Comparison of ENCODE assay signal across 24 cellular contexts in the genomic region with DNA sequence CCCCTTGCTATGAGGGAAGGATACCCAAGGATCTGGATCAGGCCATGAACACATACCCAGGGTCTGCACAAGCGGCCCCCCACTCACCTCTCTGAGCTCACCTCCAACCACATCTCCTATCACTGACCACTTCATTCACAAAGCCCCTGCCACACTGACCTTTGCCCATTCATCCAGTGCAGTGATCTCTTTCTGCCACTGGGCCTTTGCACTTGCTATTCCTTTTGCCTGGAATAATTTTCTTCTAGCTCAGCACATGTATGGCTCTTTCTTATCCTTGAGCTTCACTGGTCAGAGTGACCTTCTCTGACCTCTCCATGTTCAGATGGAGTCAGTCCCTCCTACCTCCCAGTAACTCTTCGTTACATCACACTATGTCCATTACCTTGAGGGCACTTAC. TPM values are rescaled to one million over a fixed set of nuclear protein-coding genes. Genes with fewer than 3 reads are reported as not detected.
DNase-seq lines count a peak whose midpoint lies in the region; ATAC-seq, FAIRE-seq and TF ChIP-seq lines count a peak whose summit lies in the region.
"Had no signal": no experiment of that assay in that cellular context is flagged by ENCODE, and none has a peak within 500 bp of the region (broad histone marks: within the 10 kb centered on the region; RNA-seq: fewer than 3 reads in every experiment).

No MANE protein-coding gene starts in this region.

- H3K9ac ChIP-seq in K562 (ENCODE audit: insufficient read depth in 1 of 2, low read depth in 2 of 2, low read length in 2 of 2): no peak overlapping the region

- H3K9me3 ChIP-seq in HEK293 (ENCODE audit: control insufficient read depth, insufficient read depth, low read depth, low read length) (no peaks in the 10 kb centered on the region; the same call in 1 of the 2 replicates), K562 (replicated peaks; ENCODE audit: control insufficient read depth, insufficient read depth, low read depth, low read length) (no peaks in the 10 kb centered on the region)

- TF ChIP-seq RAD21 in K562 (CRISPR knock-in tag; conservative IDR thresholded peaks at IDR 0.05 in 1 of 2, IDR thresholded peaks at IDR 0.05 in 1 of 2): no peak

- no peak overlapping the region for H3K4me3 Mint-ChIP-seq in osteocyte (ENCODE audit: unreplicated experiment)
- H3K4me3 Mint-ChIP-seq in activated CD4-positive, alpha-beta T cell treated with anti-CD3 and anti-CD28 coated beads, Interleukin-2, amount 10 ng/mL, durations not matched to agents 7 days and 5 days: no peak overlapping the region
- H3K4me3 Mint-ChIP-seq: CD4-positive, alpha-beta memory T cell had no signal

- no peak for TF ChIP-seq CTCF in HEK293 (tag by site-specific recombination; IDR thresholded peaks at IDR 0.05)
- TF ChIP-seq CTCF in K562 (IDR thresholded peaks at IDR 0.05 in 2 of 3, conservative IDR thresholded peaks at IDR 0.05 in 1 of 3; ENCODE audit: insufficient read depth in 2 of 3, low read depth in 1 of 3, low read length in 3 of 3): no peak
- TF ChIP-seq CTCF in osteocyte (IDR thresholded peaks at IDR 0.05): no peak

- TF ChIP-seq POLR2A in K562 (conservative IDR thresholded peaks at IDR 0.05): no peak

- CTCF ChIA-PET in HEK293 (lab: Yijun Ruan, JAX) (interaction anchor here (0.7 kb wide), 1 partner anchor 789 kb away, joined by 4 read pairs; no protein-coding TSS in a partner anchor), K562 (lab: Yijun Ruan, JAX; ENCODE audit: low intra/inter-chr PET ratio) (no interaction called here)
- CTCF ChIA-PET in activated CD4-positive, alpha-beta T cell treated with anti-CD3 and anti-CD28 coated beads, Interleukin-2, amount 10 ng/mL, durations not matched to agents 7 days and 5 days (lab: Charles Lee): interaction anchor here (0.8 kb wide), 1 partner anchor 11 kb away, joined by 3 read pairs; no protein-coding TSS in a partner anchor

- no peaks in the 10 kb centered on the region for H3K79me2 ChIP-seq in K562 (ENCODE audit: control insufficient read depth, insufficient read depth, low read length)

- no peaks in the 10 kb centered on the region for H3K9me1 ChIP-seq in K562 (ENCODE audit: control insufficient read depth, insufficient read depth, low read length)

- no peaks in the 10 kb centered on the region for H4K20me1 ChIP-seq in K562 (replicated peaks; ENCODE audit: control insufficient read depth, insufficient read depth, low read length)

- no TSS peak for BruUV-seq in K562 (replicated peaks; lab: Mats Ljungman, UMichigan)

- FAIRE-seq in K562 (lab: Jason Lieb, UNC): no peak
- FAIRE-seq: GM12891, GM18507 had no signal

- POLR2A ChIA-PET in HEK293 (lab: Yijun Ruan, JAX): no interaction called here
- POLR2A ChIA-PET in K562 (lab: Yijun Ruan, JAX): no interaction called here
- POLR2A ChIA-PET in activated CD4-positive, alpha-beta T cell treated with anti-CD3 and anti-CD28 coated beads, Interleukin-2, amount 10 ng/mL, durations not matched to agents 7 days and 5 days (lab: Charles Lee): no interaction called here

- in situ Hi-C loops in K562 (cut with MboI): no loop called here

- TF ChIP-seq EP300 in K562 (IDR thresholded peaks at IDR 0.05; ENCODE audit: low read length): no peak

- H3K27me3 Mint-ChIP-seq in osteocyte (ENCODE audit: unreplicated experiment): peaks cover 2% of the 10 kb centered on the region
- peaks cover 7% of the 10 kb centered on the region for H3K27me3 Mint-ChIP-seq in activated CD4-positive, alpha-beta T cell treated with anti-CD3 and anti-CD28 coated beads, Interleukin-2, amount 10 ng/mL, durations not matched to agents 7 days and 5 days

- DNase-seq in K562 (ENCODE audit: extremely low read depth in 1 of 4, low spot score in 3 of 4) (no peak), islet precursor cell (peak; percentile 29), osteocyte (ENCODE audit: extremely low spot score, unreplicated experiment) (peak; percentile 36), NCI-H1436 treated with DMSO at 0.1 percent for 48 hours (lab: John Stamatoyannopoulos, UW) (no peak)
- DNase-seq in activated CD4-positive, alpha-beta T cell treated with anti-CD3 and anti-CD28 coated beads, Interleukin-2, amount 10 ng/mL, durations not matched to agents 7 days and 5 days: no peak
- DNase-seq: C1 segment of cervical spinal cord; Calu3; CD4-positive, alpha-beta memory T cell; COR-L47; DMS53; DMS79 treated with DMSO at 0.1 percent for 48 hours; GF-D8; GOT3; H7; HCEC 1CT had no signal

- no peaks in the 10 kb centered on the region for H3K36me3 Mint-ChIP-seq in osteocyte (ENCODE audit: unreplicated experiment)
- no peaks in the 10 kb centered on the region for H3K36me3 Mint-ChIP-seq in activated CD4-positive, alpha-beta T cell treated with anti-CD3 and anti-CD28 coated beads, Interleukin-2, amount 10 ng/mL, durations not matched to agents 7 days and 5 days (ENCODE audit: low read depth)
- H3K36me3 Mint-ChIP-seq: CD4-positive, alpha-beta memory T cell had no signal

- no peak overlapping the region for H2AFZ ChIP-seq in K562 (ENCODE audit: low read depth, low read length)

- no peak overlapping the region for H3K4me2 ChIP-seq in K562 (ENCODE audit: insufficient read depth, low read length)

- H3K36me3 ChIP-seq in HEK293 (ENCODE audit: control insufficient read depth in 2 of 2, insufficient read depth in 1 of 2, low read length in 2 of 2) (no peaks in the 10 kb centered on the region), K562 (ENCODE audit: control insufficient read depth, insufficient read depth, low read length) (no peaks in the 10 kb centered on the region)

- WGBS in K562 (ENCODE audit: insufficient coverage, low coverage, missing lambda C conversion rate): 0% methylated on average over 2 of the region's 2 CpGs

- H3K4me3 ChIP-seq in HEK293 (ENCODE audit: low read depth, low read length): no peak overlapping the region
- no peak overlapping the region for H3K4me3 ChIP-seq in K562

- intact Hi-C loops in K562 (cut with micrococcal nuclease): no loop called here

- H3K27ac Mint-ChIP-seq in osteocyte (ENCODE audit: unreplicated experiment): no peak overlapping the region
- no peak overlapping the region for H3K27ac Mint-ChIP-seq in activated CD4-positive, alpha-beta T cell treated with anti-CD3 and anti-CD28 coated beads, Interleukin-2, amount 10 ng/mL, durations not matched to agents 7 days and 5 days
- H3K27ac Mint-ChIP-seq: CD4-positive, alpha-beta memory T cell had no signal

- no peaks in the 10 kb centered on the region for H3K4me1 Mint-ChIP-seq in osteocyte (ENCODE audit: unreplicated experiment)
- H3K4me1 Mint-ChIP-seq in activated CD4-positive, alpha-beta T cell treated with anti-CD3 and anti-CD28 coated beads, Interleukin-2, amount 10 ng/mL, durations not matched to agents 7 days and 5 days: no peaks in the 10 kb centered on the region
- H3K4me1 Mint-ChIP-seq: CD4-positive, alpha-beta memory T cell had no signal

- ATAC-seq in K562 (no peak), HG03460 (IDR thresholded peaks at IDR 0.05; ENCODE audit: unreplicated experiment) (no peak), GM21619 (IDR thresholded peaks at IDR 0.05; ENCODE audit: unreplicated experiment) (no peak)

- H3K4me1 ChIP-seq in HEK293 (ENCODE audit: control insufficient read depth, insufficient read depth, low read length) (no peaks in the 10 kb centered on the region; the same call in 1 of the 2 replicates), K562 (replicated peaks in 1 of 2; ENCODE audit: control insufficient read depth in 2 of 2, insufficient read depth in 2 of 2, low read length in 2 of 2) (peaks cover 0 to 11% of the 10 kb centered on the region in 2 experiments; a peak in 3 of 5 replicates)

- no peaks in the 10 kb centered on the region for H3K9me3 Mint-ChIP-seq in osteocyte (ENCODE audit: unreplicated experiment)
- no peaks in the 10 kb centered on the region for H3K9me3 Mint-ChIP-seq in activated CD4-positive, alpha-beta T cell treated with anti-CD3 and anti-CD28 coated beads, Interleukin-2, amount 10 ng/mL, durations not matched to agents 7 days and 5 days
- H3K9me3 Mint-ChIP-seq: CD4-positive, alpha-beta memory T cell had no signal

- H3K27ac ChIP-seq in HEK293 (ENCODE audit: extremely low read depth, low read depth, low read length) (no peak overlapping the region), K562 (ENCODE audit: extremely low read depth, low read depth, low read length) (no peak overlapping the region)

- no peaks in the 10 kb centered on the region for H3K27me3 ChIP-seq in K562 (ENCODE audit: control insufficient read depth in 2 of 2, insufficient read depth in 2 of 2, low read length in 2 of 2)

TF ChIP-seq in HEK293, 187 proteins besides CTCF, POLR2A, EP300 and RAD21 (continues in another document):
- TF ChIP-seq ZIC2 (tag by site-specific recombination; IDR thresholded peaks at IDR 0.05): no peak

TF ChIP-seq in K562, 482 proteins besides CTCF, POLR2A, EP300 and RAD21 (continues in another document):
- no peak for TF ChIP-seq THRAP3 (IDR thresholded peaks at IDR 0.05; ENCODE audit: borderline replicate concordance)
- TF ChIP-seq, protein P1, sequence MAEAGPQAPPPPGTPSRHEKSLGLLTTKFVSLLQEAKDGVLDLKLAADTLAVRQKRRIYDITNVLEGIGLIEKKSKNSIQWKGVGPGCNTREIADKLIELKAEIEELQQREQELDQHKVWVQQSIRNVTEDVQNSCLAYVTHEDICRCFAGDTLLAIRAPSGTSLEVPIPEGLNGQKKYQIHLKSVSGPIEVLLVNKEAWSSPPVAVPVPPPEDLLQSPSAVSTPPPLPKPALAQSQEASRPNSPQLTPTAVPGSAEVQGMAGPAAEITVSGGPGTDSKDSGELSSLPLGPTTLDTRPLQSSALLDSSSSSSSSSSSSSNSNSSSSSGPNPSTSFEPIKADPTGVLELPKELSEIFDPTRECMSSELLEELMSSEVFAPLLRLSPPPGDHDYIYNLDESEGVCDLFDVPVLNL (CRISPR knock-in tag; IDR thresholded peaks at IDR 0.05; ENCODE audit: low read depth): no peak

RNA-seq across cellular contexts. Expression of gene ADRA2A, which starts 48.3 kb away (rescaled TPM):
- not detected in 2 replicates for total RNA-seq in K562 (2011; cell fraction: chromatin; rRNA removed; ENCODE audit: low replicate concordance)
- total RNA-seq in K562 (2011; cell fraction: nucleolus; rRNA removed): not detected in 2 replicates
- total RNA-seq in K562 (2011; cell fraction: nucleoplasm; rRNA removed): not detected in 2 replicates
- total RNA-seq in K562 (2014; rRNA removed) (not detected in 2 replicates), K562 (2014; rRNA removed; fragmentation: Illumina TruSeq; extraction: Trizol) (not detected in 2 replicates), K562 (2015; rRNA removed; fragmentation: Illumina TruSeq; extraction: Trizol) (not detected in 2 replicates), K562 (2021) (not detected in 2 replicates), osteocyte (not detected in 2 replicates)
- polyA plus RNA-seq in K562 (2011; rRNA removed) (not detected in 2 replicates), K562 (2014; fragmentation: Illumina TruSeq; extraction: Trizol) (not detected in 2 replicates), K562 (2014; fragmentation: Nextera tagmentation; extraction: Ambion mirVana) (not detected), K562 (2014; rRNA removed) (not detected in 2 replicates)
- not detected in 2 replicates for polyA plus RNA-seq in K562 (2011; cell fraction: cytosol; rRNA removed)
- not detected in 2 replicates for polyA plus RNA-seq in K562 (2011; cell fraction: nucleus; rRNA removed)
- not detected in 2 replicates for polyA plus RNA-seq in K562 (2012)
- polyA minus RNA-seq in K562 (2011; rRNA and poly(A)+ RNA removed): not detected in 2 replicates
- not detected in 2 replicates for polyA minus RNA-seq in K562 (2011; cell fraction: cytosol; rRNA and poly(A)+ RNA removed)
- polyA minus RNA-seq in K562 (2011; cell fraction: nucleus; rRNA and poly(A)+ RNA removed): not detected in 2 replicates
- not detected for total RNA-seq in activated CD4-positive, alpha-beta T cell treated with anti-CD3 and anti-CD28 coated beads, Interleukin-2, amount 10 ng/mL, durations not matched to agents 7 days and 5 days
- total RNA-seq: A172; A673; CD4-positive, alpha-beta memory T cell; Daoy; G401 had no signal
- polyA plus RNA-seq: CD4-positive, alpha-beta memory T cell had no signal

Comparison
In these comparisons a context has a peak if more than half of its experiments do, and no peak if none do; other contexts are left out.
1. DNase-seq: peak in islet precursor cell (single experiment) and osteocyte (single experiment); none in K562 (0 of 4), activated CD4-positive, alpha-beta T cell treated with anti-CD3 and anti-CD28 coated beads, Interleukin-2, amount 10 ng/mL, durations not matched to agents 7 days and 5 days (single experiment) and NCI-H1436 treated with DMSO at 0.1 percent for 48 hours (single experiment).